ENCODE assay signal across 8 cellular contexts in the genomic region with DNA sequence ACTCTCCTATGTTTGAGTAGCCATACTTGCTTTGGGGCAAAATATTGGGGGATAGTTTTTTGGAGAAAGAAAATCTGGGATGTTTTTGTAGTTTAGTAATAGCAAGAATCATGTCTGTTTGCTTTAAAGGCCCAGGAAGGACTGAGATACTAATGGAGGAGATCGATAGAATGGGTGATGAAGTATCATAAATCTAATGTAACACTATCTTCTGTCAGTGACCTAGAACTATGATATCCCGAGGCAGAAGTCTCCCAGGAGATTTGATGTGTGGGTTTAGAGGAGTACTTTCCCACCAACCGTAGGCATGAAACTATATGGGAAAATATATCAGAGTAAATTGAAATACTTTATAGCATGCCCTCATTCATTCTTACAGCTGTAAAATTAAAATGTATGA. TPM values are rescaled to one million over a fixed set of nuclear protein-coding genes. Genes with fewer than 3 reads are reported as not detected.
A peak's percentile ranks its signal among the peaks of the same experiment; 100 is the strongest.
DNase-seq lines count a peak whose midpoint lies in the region; ATAC-seq and TF ChIP-seq lines count a peak whose summit lies in the region.

No MANE protein-coding gene starts in this region.

- peak overlapping the region; percentile 96 to 98 for H3K9ac ChIP-seq in liver (ENCODE audit: low read depth in 1 of 2, low read length in 2 of 2)

- peak overlapping the region; percentile 95 for H3K27ac Mint-ChIP-seq in activated T-cell treated with anti-CD3 and anti-CD28 coated beads, Interleukin-2, amount 50 U/mL, for 24 hours
- H3K27ac Mint-ChIP-seq in activated naive CD8-positive, alpha-beta T cell treated with anti-CD3 and anti-CD28 coated beads for 36 hours: peak overlapping the region; percentile 97

- no peak for DNase-seq in activated T-cell treated with anti-CD3 and anti-CD28 coated beads, Interleukin-2, amount 50 U/mL, for 24 hours
- DNase-seq in activated T-cell treated with anti-CD3 and anti-CD28 coated beads, Interleukin-2, amount 50 U/mL, for 1 hour: no peak
- DNase-seq in activated naive CD8-positive, alpha-beta T cell treated with anti-CD3 and anti-CD28 coated beads for 36 hours: no peak
- DNase-seq in tibial artery: no peak
- DNase-seq in NCI-H1105 treated with DMSO at 0.1 percent for 48 hours (lab: John Stamatoyannopoulos, UW): no peak

- H3K4me3 ChIP-seq in liver (ENCODE audit: low read depth in 1 of 3, low read length in 3 of 3): peak overlapping the region; percentile 56 to 68 (median 67)
- peak overlapping the region; percentile 63 to 66 for H3K4me3 ChIP-seq in tibial artery

- TF ChIP-seq CTCF in liver (IDR thresholded peaks at IDR 0.05; ENCODE audit: low read depth, low read length, missing input control): no peak
- no peak for TF ChIP-seq CTCF in tibial artery (IDR thresholded peaks at IDR 0.05)

- no peaks in the 10 kb centered on the region for H3K9me3 Mint-ChIP-seq in activated T-cell treated with anti-CD3 and anti-CD28 coated beads, Interleukin-2, amount 50 U/mL, for 24 hours
- H3K9me3 Mint-ChIP-seq in activated naive CD8-positive, alpha-beta T cell treated with anti-CD3 and anti-CD28 coated beads for 36 hours: peaks cover 1% of the 10 kb centered on the region

- H3K36me3 ChIP-seq in liver (ENCODE audit: control insufficient read depth in 4 of 4, insufficient read depth in 3 of 4, low read depth in 1 of 4, low read length in 3 of 4) (no peaks in the 10 kb centered on the region), tibial artery (no peaks in the 10 kb centered on the region)

- H3K27ac ChIP-seq in liver (ENCODE audit: low read depth in 1 of 2, low read length in 2 of 2): peak overlapping the region; percentile 93 to 96
- peak overlapping the region; percentile 84 to 90 for H3K27ac ChIP-seq in tibial artery

- peaks cover 0 to 26% (median 11%) of the 10 kb centered on the region in 4 donors for H3K4me1 ChIP-seq in liver (ENCODE audit: control insufficient read depth in 4 of 4, insufficient read depth in 4 of 4, low read length in 3 of 4)
- peaks cover 0 to 58% (median 25%) of the 10 kb centered on the region in 4 donors for H3K4me1 ChIP-seq in tibial artery

- H3K27me3 ChIP-seq in liver (ENCODE audit: control insufficient read depth in 4 of 4, insufficient read depth in 4 of 4, low read length in 3 of 4) (no peaks in the 10 kb centered on the region), tibial artery (no peaks in the 10 kb centered on the region)

- intact Hi-C loops in tibial artery (cut with DNase I; ENCODE audit: low total_unique reads): no loop called here

- ATAC-seq in GM19397 (IDR thresholded peaks at IDR 0.05; ENCODE audit: unreplicated experiment) (no peak), GM19467 (IDR thresholded peaks at IDR 0.05; ENCODE audit: unreplicated experiment) (no peak)

- peak overlapping the region; percentile 82 for H3K4me3 Mint-ChIP-seq in activated T-cell treated with anti-CD3 and anti-CD28 coated beads, Interleukin-2, amount 50 U/mL, for 24 hours
- H3K4me3 Mint-ChIP-seq in activated naive CD8-positive, alpha-beta T cell treated with anti-CD3 and anti-CD28 coated beads for 36 hours: peak overlapping the region; percentile 93

- WGBS in liver: 19% methylated on average over 3 of the region's 3 CpGs

- H3K4me1 Mint-ChIP-seq in activated T-cell treated with anti-CD3 and anti-CD28 coated beads, Interleukin-2, amount 50 U/mL, for 24 hours (ENCODE audit: low read depth): peaks cover 79% of the 10 kb centered on the region
- H3K4me1 Mint-ChIP-seq in activated naive CD8-positive, alpha-beta T cell treated with anti-CD3 and anti-CD28 coated beads for 36 hours: peaks cover 73% of the 10 kb centered on the region

- H3K27me3 Mint-ChIP-seq in activated T-cell treated with anti-CD3 and anti-CD28 coated beads, Interleukin-2, amount 50 U/mL, for 24 hours: no peaks in the 10 kb centered on the region
- no peaks in the 10 kb centered on the region for H3K27me3 Mint-ChIP-seq in activated naive CD8-positive, alpha-beta T cell treated with anti-CD3 and anti-CD28 coated beads for 36 hours

- no peak for TF ChIP-seq RAD21 in liver (IDR thresholded peaks at IDR 0.05)

- H3K36me3 Mint-ChIP-seq in activated T-cell treated with anti-CD3 and anti-CD28 coated beads, Interleukin-2, amount 50 U/mL, for 24 hours (ENCODE audit: low read depth): peaks cover 41% of the 10 kb centered on the region
- H3K36me3 Mint-ChIP-seq in activated naive CD8-positive, alpha-beta T cell treated with anti-CD3 and anti-CD28 coated beads for 36 hours: peaks cover 54% of the 10 kb centered on the region

- H3K9me3 ChIP-seq in liver (ENCODE audit: control insufficient read depth in 4 of 4, low read length in 3 of 4) (no peaks in the 10 kb centered on the region), tibial artery (no peaks in the 10 kb centered on the region)

TF ChIP-seq in liver, 16 proteins besides CTCF, POLR2A, EP300 and RAD21:
- TF ChIP-seq, protein P1, sequence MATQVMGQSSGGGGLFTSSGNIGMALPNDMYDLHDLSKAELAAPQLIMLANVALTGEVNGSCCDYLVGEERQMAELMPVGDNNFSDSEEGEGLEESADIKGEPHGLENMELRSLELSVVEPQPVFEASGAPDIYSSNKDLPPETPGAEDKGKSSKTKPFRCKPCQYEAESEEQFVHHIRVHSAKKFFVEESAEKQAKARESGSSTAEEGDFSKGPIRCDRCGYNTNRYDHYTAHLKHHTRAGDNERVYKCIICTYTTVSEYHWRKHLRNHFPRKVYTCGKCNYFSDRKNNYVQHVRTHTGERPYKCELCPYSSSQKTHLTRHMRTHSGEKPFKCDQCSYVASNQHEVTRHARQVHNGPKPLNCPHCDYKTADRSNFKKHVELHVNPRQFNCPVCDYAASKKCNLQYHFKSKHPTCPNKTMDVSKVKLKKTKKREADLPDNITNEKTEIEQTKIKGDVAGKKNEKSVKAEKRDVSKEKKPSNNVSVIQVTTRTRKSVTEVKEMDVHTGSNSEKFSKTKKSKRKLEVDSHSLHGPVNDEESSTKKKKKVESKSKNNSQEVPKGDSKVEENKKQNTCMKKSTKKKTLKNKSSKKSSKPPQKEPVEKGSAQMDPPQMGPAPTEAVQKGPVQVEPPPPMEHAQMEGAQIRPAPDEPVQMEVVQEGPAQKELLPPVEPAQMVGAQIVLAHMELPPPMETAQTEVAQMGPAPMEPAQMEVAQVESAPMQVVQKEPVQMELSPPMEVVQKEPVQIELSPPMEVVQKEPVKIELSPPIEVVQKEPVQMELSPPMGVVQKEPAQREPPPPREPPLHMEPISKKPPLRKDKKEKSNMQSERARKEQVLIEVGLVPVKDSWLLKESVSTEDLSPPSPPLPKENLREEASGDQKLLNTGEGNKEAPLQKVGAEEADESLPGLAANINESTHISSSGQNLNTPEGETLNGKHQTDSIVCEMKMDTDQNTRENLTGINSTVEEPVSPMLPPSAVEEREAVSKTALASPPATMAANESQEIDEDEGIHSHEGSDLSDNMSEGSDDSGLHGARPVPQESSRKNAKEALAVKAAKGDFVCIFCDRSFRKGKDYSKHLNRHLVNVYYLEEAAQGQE (IDR thresholded peaks at IDR 0.05): no peak
- TF ChIP-seq, protein P2, sequence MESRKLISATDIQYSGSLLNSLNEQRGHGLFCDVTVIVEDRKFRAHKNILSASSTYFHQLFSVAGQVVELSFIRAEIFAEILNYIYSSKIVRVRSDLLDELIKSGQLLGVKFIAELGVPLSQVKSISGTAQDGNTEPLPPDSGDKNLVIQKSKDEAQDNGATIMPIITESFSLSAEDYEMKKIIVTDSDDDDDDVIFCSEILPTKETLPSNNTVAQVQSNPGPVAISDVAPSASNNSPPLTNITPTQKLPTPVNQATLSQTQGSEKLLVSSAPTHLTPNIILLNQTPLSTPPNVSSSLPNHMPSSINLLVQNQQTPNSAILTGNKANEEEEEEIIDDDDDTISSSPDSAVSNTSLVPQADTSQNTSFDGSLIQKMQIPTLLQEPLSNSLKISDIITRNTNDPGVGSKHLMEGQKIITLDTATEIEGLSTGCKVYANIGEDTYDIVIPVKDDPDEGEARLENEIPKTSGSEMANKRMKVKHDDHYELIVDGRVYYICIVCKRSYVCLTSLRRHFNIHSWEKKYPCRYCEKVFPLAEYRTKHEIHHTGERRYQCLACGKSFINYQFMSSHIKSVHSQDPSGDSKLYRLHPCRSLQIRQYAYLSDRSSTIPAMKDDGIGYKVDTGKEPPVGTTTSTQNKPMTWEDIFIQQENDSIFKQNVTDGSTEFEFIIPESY (IDR thresholded peaks at IDR 0.05): no peak
- TF ChIP-seq FOXA2 (IDR thresholded peaks at IDR 0.05): no peak

RNA-seq across cellular contexts. Expression of a gene that starts 21.0 kb away (rescaled TPM):
- 10 to 100 TPM; 57.7 to 58.8 TPM for total RNA-seq in activated naive CD8-positive, alpha-beta T cell treated with anti-CD3 and anti-CD28 coated beads for 36 hours
- 10 to 100 TPM; 13.8 to 78.8 TPM for total RNA-seq in liver
- polyA plus RNA-seq in liver: 10 to 100 TPM in 1 of 2 donors, 1 to 10 TPM in 1; 4.8 to 33.7 TPM

RNA-seq across cellular contexts. Expression of a gene that starts 49.3 kb away (rescaled TPM):
- 10 to 100 TPM; 19.9 to 22.5 TPM for total RNA-seq in activated naive CD8-positive, alpha-beta T cell treated with anti-CD3 and anti-CD28 coated beads for 36 hours
- 1 to 10 TPM; 2.2 to 2.7 TPM for total RNA-seq in liver
- polyA plus RNA-seq in liver: 1 to 10 TPM; 1.1 to 1.2 TPM

Comparison
In these comparisons a context has a peak if more than half of its experiments do, and no peak if none do; other contexts are left out.
1. RNA of a gene that starts 49.3 kb away (total RNA-seq): 19.9 to 22.5 TPM in activated naive CD8-positive, alpha-beta T cell treated with anti-CD3 and anti-CD28 coated beads for 36 hours; 2.2 to 2.7 TPM in liver; every median in the first group is over 4 times any median in the second.